1 cellular context compared by ENCODE assay signal in the genomic region with DNA sequence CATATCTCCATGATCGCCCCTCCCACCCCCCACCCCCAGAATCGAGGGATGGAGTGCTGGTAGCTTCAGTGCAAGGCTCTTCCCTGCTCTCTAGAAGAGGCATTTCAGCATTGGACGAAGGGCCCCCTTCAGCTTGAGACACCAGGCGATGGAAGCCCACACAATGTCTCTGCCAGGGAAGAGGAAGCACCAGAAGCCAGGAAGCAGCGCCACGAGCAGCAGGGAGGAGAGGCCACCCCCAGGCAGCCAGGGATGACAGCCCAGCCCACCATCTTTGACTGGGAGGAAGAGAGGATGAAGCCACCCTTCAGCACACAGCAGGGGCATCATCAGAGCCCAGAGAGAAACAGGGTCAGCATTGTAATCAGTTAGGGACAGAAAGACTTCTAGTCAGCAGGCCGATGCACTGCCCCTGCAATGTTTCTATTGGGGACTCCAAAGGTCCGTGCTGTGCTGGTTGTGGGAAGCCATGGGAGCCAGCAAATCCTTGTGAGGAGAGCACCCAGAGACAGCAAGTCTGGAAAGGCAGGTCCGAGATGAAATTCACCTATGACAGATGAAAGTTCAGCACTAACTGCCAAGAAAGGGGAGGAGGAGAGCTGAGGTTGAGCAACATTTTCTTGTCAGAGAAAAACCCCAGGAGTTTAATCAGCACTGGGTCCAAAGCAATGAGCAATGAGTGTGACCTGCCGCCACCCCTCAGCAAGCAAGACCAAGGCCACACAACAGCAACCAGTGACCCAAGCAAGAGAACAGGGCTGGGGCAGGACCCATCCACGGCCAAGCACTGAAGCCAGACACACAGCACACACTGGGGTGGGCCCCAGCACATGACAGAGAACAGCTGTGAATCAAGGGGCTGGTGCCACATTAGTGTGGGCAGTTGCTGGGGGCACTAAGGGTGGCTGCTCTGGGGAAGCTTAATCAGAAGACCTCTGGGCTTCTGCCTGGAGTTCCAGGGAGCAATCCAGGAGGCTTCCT.
TF ChIP-seq lines count a peak whose summit lies in the region.

No MANE protein-coding gene starts in this region.

TF ChIP-seq in HepG2, 621 proteins besides CTCF, POLR2A, EP300 and RAD21 (continued from another document and continues in another):
- peak; percentile 42; the same call in 1 of the 2 replicates for TF ChIP-seq ZBED4 (CRISPR knock-in tag; IDR thresholded peaks at IDR 0.05; ENCODE audit: borderline replicate concordance)
- no peak for TF ChIP-seq ZIK1 (CRISPR knock-in tag; IDR thresholded peaks at IDR 0.05; ENCODE audit: borderline replicate concordance, low read depth)
- 0 out of 2 replicates have a peak, but pooled peaks have one; percentile 39 for TF ChIP-seq RXRA (CRISPR knock-in tag; IDR thresholded peaks at IDR 0.05)
- no peak for TF ChIP-seq ZEB1 (IDR thresholded peaks at IDR 0.05; ENCODE audit: insufficient replicate concordance, low read depth)
- peak; percentile 69; the same call in 1 of the 2 replicates for TF ChIP-seq CEBPB (IDR thresholded peaks at IDR 0.05; ENCODE audit: borderline replicate concordance, low read depth, low read length)
- TF ChIP-seq HNF4G (IDR thresholded peaks at IDR 0.05; ENCODE audit: borderline replicate concordance, low read depth, low read length), result peak; percentile 14; the same call in 1 of the 2 replicates
- no peak for TF ChIP-seq HNF4G (CRISPR knock-in tag; IDR thresholded peaks at IDR 0.05; ENCODE audit: borderline replicate concordance, low read depth)
- no peak for TF ChIP-seq ZNF576 (CRISPR knock-in tag; IDR thresholded peaks at IDR 0.05)
- peak; percentile 62 for TF ChIP-seq CEBPG (CRISPR knock-in tag; IDR thresholded peaks at IDR 0.05)
- TF ChIP-seq ZNF275 (CRISPR knock-in tag; IDR thresholded peaks at IDR 0.05; ENCODE audit: borderline replicate concordance), result no peak
- no peak for TF ChIP-seq ZNF615 (CRISPR knock-in tag; IDR thresholded peaks at IDR 0.05; ENCODE audit: borderline replicate concordance)
- TF ChIP-seq ZNF24 (IDR thresholded peaks at IDR 0.05), result no peak
- TF ChIP-seq, protein P1, sequence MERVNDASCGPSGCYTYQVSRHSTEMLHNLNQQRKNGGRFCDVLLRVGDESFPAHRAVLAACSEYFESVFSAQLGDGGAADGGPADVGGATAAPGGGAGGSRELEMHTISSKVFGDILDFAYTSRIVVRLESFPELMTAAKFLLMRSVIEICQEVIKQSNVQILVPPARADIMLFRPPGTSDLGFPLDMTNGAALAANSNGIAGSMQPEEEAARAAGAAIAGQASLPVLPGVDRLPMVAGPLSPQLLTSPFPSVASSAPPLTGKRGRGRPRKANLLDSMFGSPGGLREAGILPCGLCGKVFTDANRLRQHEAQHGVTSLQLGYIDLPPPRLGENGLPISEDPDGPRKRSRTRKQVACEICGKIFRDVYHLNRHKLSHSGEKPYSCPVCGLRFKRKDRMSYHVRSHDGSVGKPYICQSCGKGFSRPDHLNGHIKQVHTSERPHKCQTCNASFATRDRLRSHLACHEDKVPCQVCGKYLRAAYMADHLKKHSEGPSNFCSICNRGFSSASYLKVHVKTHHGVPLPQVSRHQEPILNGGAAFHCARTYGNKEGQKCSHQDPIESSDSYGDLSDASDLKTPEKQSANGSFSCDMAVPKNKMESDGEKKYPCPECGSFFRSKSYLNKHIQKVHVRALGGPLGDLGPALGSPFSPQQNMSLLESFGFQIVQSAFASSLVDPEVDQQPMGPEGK (CRISPR knock-in tag; IDR thresholded peaks at IDR 0.05), result peak; percentile 28; the same call in 1 of the 2 replicates
- no peak for TF ChIP-seq ZNF33B (CRISPR knock-in tag; IDR thresholded peaks at IDR 0.05)
- no peak for TF ChIP-seq ZNF614 (CRISPR knock-in tag; IDR thresholded peaks at IDR 0.05; ENCODE audit: borderline replicate concordance)
- TF ChIP-seq PAXIP1 (CRISPR knock-in tag; conservative IDR thresholded peaks at IDR 0.05), result peak; percentile 44; the same call in 1 of the 2 replicates
- TF ChIP-seq ZFP37 (CRISPR knock-in tag; IDR thresholded peaks at IDR 0.05; ENCODE audit: borderline replicate concordance), result no peak
- no peak for TF ChIP-seq ADNP (CRISPR knock-in tag; IDR thresholded peaks at IDR 0.05)
- no peak for TF ChIP-seq ZNF430 (CRISPR knock-in tag; IDR thresholded peaks at IDR 0.05)
- peak; percentile 25; the same call in 1 of the 2 replicates for TF ChIP-seq MTA1 (CRISPR knock-in tag; IDR thresholded peaks at IDR 0.05; ENCODE audit: borderline replicate concordance)
- no peak for TF ChIP-seq PRPF4 (IDR thresholded peaks at IDR 0.05; ENCODE audit: low read depth, low read length, poor library complexity, severe bottlenecking)
- no peak for TF ChIP-seq AHR (CRISPR knock-in tag; IDR thresholded peaks at IDR 0.05)
- 0 out of 2 replicates have a peak, but pooled peaks have one; percentile 12 for TF ChIP-seq ZNF12 (CRISPR knock-in tag; IDR thresholded peaks at IDR 0.05)
- 0 out of 2 replicates have a peak, but pooled peaks have one; percentile 27 for TF ChIP-seq ZNF205 (CRISPR knock-in tag; IDR thresholded peaks at IDR 0.05)
- TF ChIP-seq UBTF (CRISPR knock-in tag; IDR thresholded peaks at IDR 0.05), result 0 out of 2 replicates have a peak, but pooled peaks have one; percentile 15
- TF ChIP-seq ZNF484 (CRISPR knock-in tag; IDR thresholded peaks at IDR 0.05; ENCODE audit: borderline replicate concordance, low read depth), result no peak
- TF ChIP-seq, protein P2, sequence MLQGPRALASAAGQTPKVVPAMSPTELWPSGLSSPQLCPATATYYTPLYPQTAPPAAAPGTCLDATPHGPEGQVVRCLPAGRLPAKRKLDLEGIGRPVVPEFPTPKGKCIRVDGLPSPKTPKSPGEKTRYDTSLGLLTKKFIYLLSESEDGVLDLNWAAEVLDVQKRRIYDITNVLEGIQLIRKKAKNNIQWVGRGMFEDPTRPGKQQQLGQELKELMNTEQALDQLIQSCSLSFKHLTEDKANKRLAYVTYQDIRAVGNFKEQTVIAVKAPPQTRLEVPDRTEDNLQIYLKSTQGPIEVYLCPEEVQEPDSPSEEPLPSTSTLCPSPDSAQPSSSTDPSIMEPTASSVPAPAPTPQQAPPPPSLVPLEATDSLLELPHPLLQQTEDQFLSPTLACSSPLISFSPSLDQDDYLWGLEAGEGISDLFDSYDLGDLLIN (CRISPR knock-in tag; IDR thresholded peaks at IDR 0.05; ENCODE audit: borderline replicate concordance), result no peak
- TF ChIP-seq ZNF644 (CRISPR knock-in tag; IDR thresholded peaks at IDR 0.05; ENCODE audit: low read depth), result peak; percentile 64; the same call in 1 of the 2 replicates
- TF ChIP-seq GABPA (IDR thresholded peaks at IDR 0.05; ENCODE audit: low read depth, low read length), result no peak
- TF ChIP-seq GABPA (CRISPR knock-in tag; IDR thresholded peaks at IDR 0.05; ENCODE audit: low read depth), result no peak
- TF ChIP-seq RFXAP (CRISPR knock-in tag; IDR thresholded peaks at IDR 0.05; ENCODE audit: borderline replicate concordance), result no peak
- peak; percentile 36; the same call in 1 of the 2 replicates for TF ChIP-seq GATAD2A (CRISPR knock-in tag; IDR thresholded peaks at IDR 0.05)
- no peak for TF ChIP-seq TMF1 (CRISPR knock-in tag; IDR thresholded peaks at IDR 0.05; ENCODE audit: low read depth)
- no peak for TF ChIP-seq BRF2 (CRISPR knock-in tag; IDR thresholded peaks at IDR 0.05)
- TF ChIP-seq SP5 (CRISPR knock-in tag; IDR thresholded peaks at IDR 0.05; ENCODE audit: borderline replicate concordance, low read depth), result 0 out of 2 replicates have a peak, but pooled peaks have one; percentile 22
- no peak for TF ChIP-seq DR1 (CRISPR knock-in tag; IDR thresholded peaks at IDR 0.05)
- TF ChIP-seq RXRB (CRISPR knock-in tag; IDR thresholded peaks at IDR 0.05; ENCODE audit: borderline replicate concordance), result no peak
- TF ChIP-seq, protein P3, sequence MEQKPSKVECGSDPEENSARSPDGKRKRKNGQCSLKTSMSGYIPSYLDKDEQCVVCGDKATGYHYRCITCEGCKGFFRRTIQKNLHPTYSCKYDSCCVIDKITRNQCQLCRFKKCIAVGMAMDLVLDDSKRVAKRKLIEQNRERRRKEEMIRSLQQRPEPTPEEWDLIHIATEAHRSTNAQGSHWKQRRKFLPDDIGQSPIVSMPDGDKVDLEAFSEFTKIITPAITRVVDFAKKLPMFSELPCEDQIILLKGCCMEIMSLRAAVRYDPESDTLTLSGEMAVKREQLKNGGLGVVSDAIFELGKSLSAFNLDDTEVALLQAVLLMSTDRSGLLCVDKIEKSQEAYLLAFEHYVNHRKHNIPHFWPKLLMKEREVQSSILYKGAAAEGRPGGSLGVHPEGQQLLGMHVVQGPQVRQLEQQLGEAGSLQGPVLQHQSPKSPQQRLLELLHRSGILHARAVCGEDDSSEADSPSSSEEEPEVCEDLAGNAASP (CRISPR knock-in tag; IDR thresholded peaks at IDR 0.05; ENCODE audit: borderline replicate concordance), result peak; percentile 62; the same call in 1 of the 2 replicates
- no peak for TF ChIP-seq REXO4 (CRISPR knock-in tag; IDR thresholded peaks at IDR 0.05; ENCODE audit: borderline replicate concordance)
